1 cellular context compared by ENCODE assay signal in genomic region chr2:172102858-172103359, GRCh38.
A peak's percentile ranks its signal among the peaks of the same experiment; 100 is the strongest.
TF ChIP-seq lines count a peak whose summit lies in the region.

TSS of gene DLX2 (minus strand) at chr2:172102900. CDS start at chr2:172102538, 362 bp downstream.

TF ChIP-seq in HepG2, 621 proteins besides CTCF, POLR2A, EP300 and RAD21 (continued from another document and continues in another):
- TF ChIP-seq ZBTB25 (CRISPR knock-in tag; IDR thresholded peaks at IDR 0.05) (peak; percentile 71), ZNF264 (CRISPR knock-in tag; IDR thresholded peaks at IDR 0.05) (peak; percentile 84), FOXK1 (CRISPR knock-in tag; IDR thresholded peaks at IDR 0.05; ENCODE audit: borderline replicate concordance, low read depth) (peak; percentile 70; the same call in 1 of the 2 replicates), BRD4 (CRISPR knock-in tag; IDR thresholded peaks at IDR 0.05) (0 out of 2 replicates have a peak, but pooled peaks have one; percentile 28), ZNF607 (CRISPR knock-in tag; IDR thresholded peaks at IDR 0.05; ENCODE audit: borderline replicate concordance) (peak; percentile 51; the same call in 1 of the 2 replicates), ZZZ3 (CRISPR knock-in tag; IDR thresholded peaks at IDR 0.05; ENCODE audit: borderline replicate concordance) (no peak), ZNF646 (CRISPR knock-in tag; IDR thresholded peaks at IDR 0.05) (no peak), SIN3A (IDR thresholded peaks at IDR 0.05; ENCODE audit: borderline replicate concordance, low read depth, low read length) (no peak), TCF12 (IDR thresholded peaks at IDR 0.05) (no peak), TCF12 (CRISPR knock-in tag; IDR thresholded peaks at IDR 0.05) (0 out of 2 replicates have a peak, but pooled peaks have one; percentile 43), CC2D1A (CRISPR knock-in tag; IDR thresholded peaks at IDR 0.05) (peak; percentile 91), NFKB2 (CRISPR knock-in tag; IDR thresholded peaks at IDR 0.05; ENCODE audit: borderline replicate concordance) (peak; percentile 98), POGK (CRISPR knock-in tag; conservative IDR thresholded peaks at IDR 0.05) (peak; percentile 87), BRCA1 (CRISPR knock-in tag; IDR thresholded peaks at IDR 0.05) (peak; percentile 94), TSC22D2 (CRISPR knock-in tag; IDR thresholded peaks at IDR 0.05; ENCODE audit: borderline replicate concordance) (peak; percentile 91; the same call in 1 of the 2 replicates), POGZ (CRISPR knock-in tag; IDR thresholded peaks at IDR 0.05) (peak; percentile 69), TMF1 (CRISPR knock-in tag; IDR thresholded peaks at IDR 0.05; ENCODE audit: low read depth) (peak; percentile 90), USF2 (IDR thresholded peaks at IDR 0.05; ENCODE audit: low read depth, low read length) (peak; percentile 94), USF2 (CRISPR knock-in tag; IDR thresholded peaks at IDR 0.05; ENCODE audit: borderline replicate concordance) (peak; percentile 94; the same call in 1 of the 2 replicates), ZFP41 (CRISPR knock-in tag; IDR thresholded peaks at IDR 0.05; ENCODE audit: borderline replicate concordance) (peak; percentile 83; the same call in 1 of the 2 replicates), KDM5A (IDR thresholded peaks at IDR 0.05; ENCODE audit: borderline replicate concordance, low read length) (no peak), TRIM22 (IDR thresholded peaks at IDR 0.05) (no peak), ZHX1 (CRISPR knock-in tag; IDR thresholded peaks at IDR 0.05; ENCODE audit: low read depth) (0 out of 2 replicates have a peak, but pooled peaks have one; percentile 61), ZNF513 (CRISPR knock-in tag; conservative IDR thresholded peaks at IDR 0.05) (no peak), TOPORS (CRISPR knock-in tag; IDR thresholded peaks at IDR 0.05) (0 out of 2 replicates have a peak, but pooled peaks have one; percentile 64), JDP2 (CRISPR knock-in tag; IDR thresholded peaks at IDR 0.05; ENCODE audit: borderline replicate concordance) (no peak), CREM (IDR thresholded peaks at IDR 0.05) (peak; percentile 64), CREM (CRISPR knock-in tag; IDR thresholded peaks at IDR 0.05) (no peak), ZNF235 (CRISPR knock-in tag; IDR thresholded peaks at IDR 0.05; ENCODE audit: borderline replicate concordance) (peak; percentile 73; the same call in 1 of the 2 replicates), ISX (CRISPR knock-in tag; conservative IDR thresholded peaks at IDR 0.05) (peak; percentile 80; the same call in 1 of the 2 replicates), ARID2 (CRISPR knock-in tag; IDR thresholded peaks at IDR 0.05; ENCODE audit: borderline replicate concordance) (no peak; the same call in 1 of the 2 replicates), IKZF5 (CRISPR knock-in tag; IDR thresholded peaks at IDR 0.05) (peak; percentile 55), SMARCE1 (IDR thresholded peaks at IDR 0.05; ENCODE audit: borderline replicate concordance) (no peak), CERS6 (CRISPR knock-in tag; IDR thresholded peaks at IDR 0.05) (0 out of 2 replicates have a peak, but pooled peaks have one; percentile 68), ZBTB44 (CRISPR knock-in tag; IDR thresholded peaks at IDR 0.05) (0 out of 2 replicates have a peak, but pooled peaks have one; percentile 31), MED13 (CRISPR knock-in tag; IDR thresholded peaks at IDR 0.05) (peak; percentile 62; the same call in 1 of the 2 replicates), NFYB (CRISPR knock-in tag; IDR thresholded peaks at IDR 0.05) (peak; percentile 98)
